In genomic region chr9:38434833-38435232, GRCh38 we compare ENCODE assay signal across 18 cellular contexts. TPM values are rescaled to one million over a fixed set of nuclear protein-coding genes. Genes with fewer than 3 reads are reported as not detected.
DNase-seq lines count a peak whose midpoint lies in the region; ATAC-seq and TF ChIP-seq lines count a peak whose summit lies in the region.
"Had no signal": no experiment of that assay in that cellular context is flagged by ENCODE, and none has a peak within 500 bp of the region (broad histone marks: within the 10 kb centered on the region; RNA-seq: fewer than 3 reads in every experiment).

No MANE protein-coding gene starts in this region.

- CTCF ChIA-PET in CD8-positive, alpha-beta T cell (lab: Charles Lee), result interaction anchor here (4.8 kb wide), 1 partner anchor 520 kb away, joined by 42 read pairs; no protein-coding TSS in a partner anchor
- CTCF ChIA-PET in activated CD8-positive, alpha-beta T cell treated with anti-CD3 and anti-CD28 coated beads for 36 hours (lab: Charles Lee), result interaction anchor here (1.1 to 1.6 kb wide), 4 partner anchors 18 to 521 kb away, joined by 3 read pairs; no protein-coding TSS in a partner anchor

- H3K9me3 Mint-ChIP-seq in neural progenitor cell, result peaks cover 2% of the 10 kb centered on the region
- no peaks in the 10 kb centered on the region for H3K9me3 Mint-ChIP-seq in CD8-positive, alpha-beta T cell
- no peaks in the 10 kb centered on the region for H3K9me3 Mint-ChIP-seq in activated CD8-positive, alpha-beta T cell treated with anti-CD3 and anti-CD28 coated beads for 36 hours

- H3K27me3 Mint-ChIP-seq in neural progenitor cell (ENCODE audit: insufficient read depth, low read depth), result peaks cover 7% of the 10 kb centered on the region
- peaks cover 18% of the 10 kb centered on the region for H3K27me3 Mint-ChIP-seq in CD8-positive, alpha-beta T cell (ENCODE audit: low read depth)
- H3K27me3 Mint-ChIP-seq in activated CD8-positive, alpha-beta T cell treated with anti-CD3 and anti-CD28 coated beads for 36 hours, result peaks cover 10% of the 10 kb centered on the region

- H3K9ac ChIP-seq in BLaER1 (no peak overlapping the region), neural progenitor cell (no peak overlapping the region)

- peaks cover 49% of the 10 kb centered on the region for H3K4me1 ChIP-seq in BLaER1
- H3K4me1 ChIP-seq in hepatocyte (ENCODE audit: insufficient read depth), result peaks cover 25% of the 10 kb centered on the region
- H3K4me1 ChIP-seq in osteoblast (ENCODE audit: insufficient read depth, low read length), result peaks cover 9% of the 10 kb centered on the region
- no peaks in the 10 kb centered on the region for H3K4me1 ChIP-seq in neural progenitor cell
- H3K4me1 ChIP-seq in CD8-positive, alpha-beta T cell (ENCODE audit: insufficient read depth, low read length), result no peaks in the 10 kb centered on the region

- peaks cover 5% of the 10 kb centered on the region for H3K4me1 Mint-ChIP-seq in neural progenitor cell
- peaks cover 6% of the 10 kb centered on the region for H3K4me1 Mint-ChIP-seq in CD8-positive, alpha-beta T cell (ENCODE audit: low read depth)
- no peaks in the 10 kb centered on the region for H3K4me1 Mint-ChIP-seq in activated CD8-positive, alpha-beta T cell treated with anti-CD3 and anti-CD28 coated beads for 36 hours (ENCODE audit: low read depth)

- H3F3A ChIP-seq in neural progenitor cell (ENCODE audit: low read depth), result no peaks in the 10 kb centered on the region

- ATAC-seq in CD8-positive, alpha-beta T cell, result no peak
- ATAC-seq in activated CD8-positive, alpha-beta T cell treated with anti-CD3 and anti-CD28 coated beads for 36 hours, result no peak
- ATAC-seq: Panc1, SK-N-SH treated with all-trans-retinoic acid at 6 μM for 48 hours had no signal

- intact Hi-C loops in CD8-positive, alpha-beta T cell (cut with DNase I, micrococcal nuclease), result no loop called here
- intact Hi-C loops in activated CD8-positive, alpha-beta T cell treated with anti-CD3 and anti-CD28 coated beads for 36 hours (cut with micrococcal nuclease), result no loop called here

- 84% methylated on average over 3 of the region's 3 CpGs for WGBS in hepatocyte (ENCODE audit: low lambda C conversion rate, missing lambda C conversion rate)

- no peak overlapping the region for H2AFZ ChIP-seq in hepatocyte
- H2AFZ ChIP-seq in osteoblast (ENCODE audit: low read length), result no peak overlapping the region
- H2AFZ ChIP-seq in neural progenitor cell (replicated peaks), result no peak overlapping the region

- H3K9me2 ChIP-seq in hepatocyte (replicated peaks; ENCODE audit: insufficient read depth), result no peaks in the 10 kb centered on the region

- no peaks in the 10 kb centered on the region for H4K20me1 ChIP-seq in BLaER1
- no peaks in the 10 kb centered on the region for H4K20me1 ChIP-seq in hepatocyte (ENCODE audit: insufficient read depth, poor library complexity, severe bottlenecking)
- H4K20me1 ChIP-seq in osteoblast (ENCODE audit: insufficient read depth, low read length), result no peaks in the 10 kb centered on the region
- H4K20me1 ChIP-seq in neural progenitor cell (ENCODE audit: low read depth), result no peaks in the 10 kb centered on the region

- H3K9me3 ChIP-seq in BLaER1, result no peaks in the 10 kb centered on the region
- no peaks in the 10 kb centered on the region for H3K9me3 ChIP-seq in hepatocyte (ENCODE audit: low read depth)
- no peaks in the 10 kb centered on the region for H3K9me3 ChIP-seq in osteoblast (ENCODE audit: low read depth, low read length)
- H3K9me3 ChIP-seq in neural progenitor cell (ENCODE audit: low read depth), result no peaks in the 10 kb centered on the region
- no peaks in the 10 kb centered on the region for H3K9me3 ChIP-seq in CD8-positive, alpha-beta T cell (ENCODE audit: low read length)

- H3K36me3 ChIP-seq in BLaER1 (no peaks in the 10 kb centered on the region), hepatocyte (replicated peaks; ENCODE audit: insufficient read depth, low read depth) (no peaks in the 10 kb centered on the region), osteoblast (ENCODE audit: insufficient read depth, low read length) (no peaks in the 10 kb centered on the region), neural progenitor cell (no peaks in the 10 kb centered on the region)
- H3K36me3 ChIP-seq in CD8-positive, alpha-beta T cell (ENCODE audit: insufficient read depth, low read length), result no peaks in the 10 kb centered on the region
- H3K36me3 ChIP-seq: MG63 had no signal

- H3K27ac ChIP-seq in BLaER1, result no peak overlapping the region
- peak overlapping the region; percentile 84 for H3K27ac ChIP-seq in hepatocyte
- H3K27ac ChIP-seq in osteoblast (ENCODE audit: low read depth, low read length), result no peak overlapping the region
- H3K27ac ChIP-seq in neural progenitor cell, result no peak overlapping the region
- no peak overlapping the region for H3K27ac ChIP-seq in CD8-positive, alpha-beta T cell (ENCODE audit: low read depth, low read length)

- H3K4me3 ChIP-seq in BLaER1 (no peak overlapping the region), hepatocyte (no peak overlapping the region), osteoblast (ENCODE audit: insufficient read depth, low read length) (no peak overlapping the region), neural progenitor cell (no peak overlapping the region)
- H3K4me3 ChIP-seq in CD8-positive, alpha-beta T cell (ENCODE audit: low read depth, low read length), result no peak overlapping the region
- H3K4me3 ChIP-seq: MG63 had no signal

- H3K4me3 Mint-ChIP-seq in neural progenitor cell, result no peak overlapping the region
- H3K4me3 Mint-ChIP-seq in CD8-positive, alpha-beta T cell, result no peak overlapping the region
- no peak overlapping the region for H3K4me3 Mint-ChIP-seq in activated CD8-positive, alpha-beta T cell treated with anti-CD3 and anti-CD28 coated beads for 36 hours
- H3K4me3 Mint-ChIP-seq: CD4-positive, CD25-positive, alpha-beta regulatory T cell had no signal

- H3K27ac Mint-ChIP-seq in neural progenitor cell, result no peak overlapping the region
- no peak overlapping the region for H3K27ac Mint-ChIP-seq in CD8-positive, alpha-beta T cell
- no peak overlapping the region for H3K27ac Mint-ChIP-seq in activated CD8-positive, alpha-beta T cell treated with anti-CD3 and anti-CD28 coated beads for 36 hours

- H3K79me2 ChIP-seq in hepatocyte (no peaks in the 10 kb centered on the region), osteoblast (ENCODE audit: insufficient read depth, low read length) (no peaks in the 10 kb centered on the region), neural progenitor cell (ENCODE audit: low read depth) (no peaks in the 10 kb centered on the region)

- H3K27me3 ChIP-seq in BLaER1, result no peaks in the 10 kb centered on the region
- H3K27me3 ChIP-seq in hepatocyte, result no peaks in the 10 kb centered on the region
- H3K27me3 ChIP-seq in osteoblast (ENCODE audit: insufficient read depth, low read length), result peaks cover 10% of the 10 kb centered on the region
- H3K27me3 ChIP-seq in neural progenitor cell, result no peaks in the 10 kb centered on the region
- H3K27me3 ChIP-seq in CD8-positive, alpha-beta T cell (ENCODE audit: insufficient read depth, low read length), result no peaks in the 10 kb centered on the region
- H3K27me3 ChIP-seq: MG63 had no signal

- POLR2A ChIA-PET in CD8-positive, alpha-beta T cell (lab: Charles Lee), result no interaction called here
- POLR2A ChIA-PET in activated CD8-positive, alpha-beta T cell treated with anti-CD3 and anti-CD28 coated beads for 36 hours (lab: Charles Lee), result no interaction called here

- peaks cover 5% of the 10 kb centered on the region for H3K36me3 Mint-ChIP-seq in neural progenitor cell
- H3K36me3 Mint-ChIP-seq in CD8-positive, alpha-beta T cell, result no peaks in the 10 kb centered on the region
- H3K36me3 Mint-ChIP-seq in activated CD8-positive, alpha-beta T cell treated with anti-CD3 and anti-CD28 coated beads for 36 hours (ENCODE audit: low read depth), result no peaks in the 10 kb centered on the region
- H3K36me3 Mint-ChIP-seq: CD4-positive, CD25-positive, alpha-beta regulatory T cell had no signal

- peak; percentile 3 for DNase-seq in SK-MEL-5 (ENCODE audit: low read depth, low spot score)
- peak; percentile 62 for DNase-seq in hepatocyte (ENCODE audit: low spot score)
- DNase-seq in osteoblast (ENCODE audit: insufficient read length, low spot score, missing footprints), result peak; percentile 27
- no peak for DNase-seq in neural progenitor cell (ENCODE audit: low spot score)
- DNase-seq in CD8-positive, alpha-beta T cell, result no peak
- no peak for DNase-seq in HUDEP-2 (lab: John Stamatoyannopoulos, UW; ENCODE audit: unreplicated experiment in 76 of 76)
- no peak for DNase-seq in activated CD8-positive, alpha-beta T cell treated with anti-CD3 and anti-CD28 coated beads for 36 hours
- DNase-seq: CD4-positive, CD25-positive, alpha-beta regulatory T cell; HCEC 1CT; Karpas-422; MG63; NCI-H1105; NCI-H1694; NCI-H524; SHP77 had no signal

- in situ Hi-C loops in SK-MEL-5 (cut with HindIII; ENCODE audit: low pct_unique_long_range_greater_than_20kb, low sequenced_read_pairs), result no loop called here

- peak overlapping the region; percentile 29; the same call in 1 of the 2 replicates for H3K4me2 ChIP-seq in BLaER1
- no peak overlapping the region for H3K4me2 ChIP-seq in hepatocyte
- H3K4me2 ChIP-seq in osteoblast (ENCODE audit: insufficient read depth, low read length), result no peak overlapping the region
- H3K4me2 ChIP-seq in neural progenitor cell, result no peak overlapping the region

- TF ChIP-seq CTCF in hepatocyte (IDR thresholded peaks at IDR 0.05; ENCODE audit: poor library complexity) (no peak), osteoblast (IDR thresholded peaks at IDR 0.05; ENCODE audit: extremely low read depth, low read depth, low read length) (no peak), neural progenitor cell (IDR thresholded peaks at IDR 0.05) (no peak)
- TF ChIP-seq CTCF in CD8-positive, alpha-beta T cell (IDR thresholded peaks at IDR 0.05), result no peak
- TF ChIP-seq CTCF in activated CD8-positive, alpha-beta T cell treated with anti-CD3 and anti-CD28 coated beads for 36 hours (IDR thresholded peaks at IDR 0.05), result no peak

RNA-seq across cellular contexts. Expression of gene IGFBPL1, which starts 10.6 kb away (rescaled TPM):
- 7.9 and 8.5 TPM in 2 replicates for total RNA-seq in SK-MEL-5 (2014; rRNA removed; shearing (Covaris generic))
- 13.4 and 17.7 TPM in 2 replicates for polyA plus RNA-seq in SK-MEL-5 (2015; cell fraction: cytosol; rRNA removed)
- polyA plus RNA-seq in SK-MEL-5 (2015; cell fraction: nucleus; rRNA removed), result 1.4 and 2.5 TPM in 2 replicates
- total RNA-seq in hepatocyte (4.0 and 9.8 TPM in 2 replicates), osteoblast (0.36 TPM in 1 of 2 replicates, not detected in the other), neural progenitor cell (ENCODE audit: low replicate concordance) (26.6 and 43.2 TPM in 2 replicates)
- polyA plus RNA-seq in hepatocyte, result 2.5 and 6.4 TPM in 2 replicates
- total RNA-seq in CD8-positive, alpha-beta T cell, result not detected
- total RNA-seq in activated CD8-positive, alpha-beta T cell treated with anti-CD3 and anti-CD28 coated beads for 36 hours, result not detected
- total RNA-seq: CD4-positive, CD25-positive, alpha-beta regulatory T cell had no signal
- polyA plus RNA-seq: CD4-positive, CD25-positive, alpha-beta regulatory T cell had no signal

RNA-seq across cellular contexts. Expression of gene ALDH1B1, which starts 42.3 kb away (rescaled TPM):
- 48.6 and 50.2 TPM in 2 replicates for total RNA-seq in SK-MEL-5 (2014; rRNA removed; shearing (Covaris generic))
- polyA plus RNA-seq in SK-MEL-5 (2015; cell fraction: cytosol; rRNA removed), result 89.6 and 96.7 TPM in 2 replicates
- 10.1 and 17.2 TPM in 2 replicates for polyA plus RNA-seq in SK-MEL-5 (2015; cell fraction: nucleus; rRNA removed)
- total RNA-seq in hepatocyte (40.5 and 45.8 TPM in 2 replicates), osteoblast (38.0 and 38.6 TPM in 2 replicates), neural progenitor cell (ENCODE audit: low replicate concordance) (32.9 and 44.0 TPM in 2 replicates)
- 21.5 and 30.9 TPM in 2 replicates for polyA plus RNA-seq in hepatocyte
- total RNA-seq in CD8-positive, alpha-beta T cell, result under 1 TPM; 0.50 to 0.71 TPM
- total RNA-seq in activated CD8-positive, alpha-beta T cell treated with anti-CD3 and anti-CD28 coated beads for 36 hours, result 10 to 100 TPM; 23.9 to 26.5 TPM

Comparison
In these comparisons a context has a peak if more than half of its experiments do, and no peak if none do; other contexts are left out.
1. DNase-seq: peak in SK-MEL-5 (single experiment), hepatocyte (single experiment) and osteoblast (single experiment); none in neural progenitor cell (single experiment), CD8-positive, alpha-beta T cell (0 of 7), HUDEP-2 (0 of 76) and activated CD8-positive, alpha-beta T cell treated with anti-CD3 and anti-CD28 coated beads for 36 hours (single experiment).
2. RNA of gene ALDH1B1, which starts 42.3 kb away (total RNA-seq): 48.6 to 50.2 TPM in SK-MEL-5, 40.5 to 45.8 TPM in hepatocyte, 38.0 to 38.6 TPM in osteoblast, 32.9 to 44.0 TPM in neural progenitor cell and 23.9 to 26.5 TPM in activated CD8-positive, alpha-beta T cell treated with anti-CD3 and anti-CD28 coated beads for 36 hours; 0.50 to 0.71 TPM in CD8-positive, alpha-beta T cell; every median in the first group is over 10 times any median in the second.